ENCODE assay signal across 1 cellular context in genomic region chr2:28390241-28390856, GRCh38.
TF ChIP-seq lines count a peak whose summit lies in the region.

No MANE protein-coding gene starts in this region.

TF ChIP-seq in HepG2, 621 proteins besides CTCF, POLR2A, EP300 and RAD21 (continued from another document and continues in another):
- TF ChIP-seq ZNF318 (CRISPR knock-in tag; IDR thresholded peaks at IDR 0.05) = no peak
- TF ChIP-seq MED8 (CRISPR knock-in tag; IDR thresholded peaks at IDR 0.05; ENCODE audit: insufficient replicate concordance) = peak; percentile 43
- no peak for TF ChIP-seq STAT6 (CRISPR knock-in tag; IDR thresholded peaks at IDR 0.05; ENCODE audit: borderline replicate concordance)
- no peak for TF ChIP-seq ZNF232 (CRISPR knock-in tag; IDR thresholded peaks at IDR 0.05; ENCODE audit: borderline replicate concordance)
- TF ChIP-seq FOXK1 (CRISPR knock-in tag; IDR thresholded peaks at IDR 0.05; ENCODE audit: borderline replicate concordance, low read depth) = no peak; the same call in 1 of the 2 replicates
- TF ChIP-seq ZNF552 (CRISPR knock-in tag; IDR thresholded peaks at IDR 0.05; ENCODE audit: borderline replicate concordance) = no peak
- no peak for TF ChIP-seq NR2C2 (CRISPR knock-in tag; IDR thresholded peaks at IDR 0.05; ENCODE audit: borderline replicate concordance)
- TF ChIP-seq SPEN (CRISPR knock-in tag; IDR thresholded peaks at IDR 0.05; ENCODE audit: low read depth) = peak; percentile 47; the same call in 1 of the 2 replicates
- no peak for TF ChIP-seq HHEX (CRISPR knock-in tag; IDR thresholded peaks at IDR 0.05)
- TF ChIP-seq ZNF644 (CRISPR knock-in tag; IDR thresholded peaks at IDR 0.05; ENCODE audit: low read depth) = no peak
- TF ChIP-seq ZNF362 (CRISPR knock-in tag; IDR thresholded peaks at IDR 0.05; ENCODE audit: borderline replicate concordance) = no peak
- no peak for TF ChIP-seq ZNF34 (CRISPR knock-in tag; IDR thresholded peaks at IDR 0.05; ENCODE audit: borderline replicate concordance)
- TF ChIP-seq ZNF775 (CRISPR knock-in tag; IDR thresholded peaks at IDR 0.05; ENCODE audit: borderline replicate concordance) = no peak
- TF ChIP-seq TRAFD1 (CRISPR knock-in tag; IDR thresholded peaks at IDR 0.05; ENCODE audit: borderline replicate concordance) = 0 out of 2 replicates have a peak, but pooled peaks have one; percentile 11
- 0 out of 2 replicates have a peak, but pooled peaks have one; percentile 28 for TF ChIP-seq ATAD3A (CRISPR knock-in tag; IDR thresholded peaks at IDR 0.05)
- TF ChIP-seq SIX4 (CRISPR knock-in tag; IDR thresholded peaks at IDR 0.05) = 0 out of 2 replicates have a peak, but pooled peaks have one; percentile 36
- no peak for TF ChIP-seq WIZ (CRISPR knock-in tag; IDR thresholded peaks at IDR 0.05)
- TF ChIP-seq GLI4 (CRISPR knock-in tag; IDR thresholded peaks at IDR 0.05; ENCODE audit: borderline replicate concordance) = no peak
- no peak for TF ChIP-seq ZNF18 (CRISPR knock-in tag; IDR thresholded peaks at IDR 0.05; ENCODE audit: insufficient replicate concordance)
- TF ChIP-seq ZNF737 (CRISPR knock-in tag; IDR thresholded peaks at IDR 0.05; ENCODE audit: borderline replicate concordance) = no peak
- no peak; the same call in 1 of the 2 replicates for TF ChIP-seq ZNF142 (CRISPR knock-in tag; IDR thresholded peaks at IDR 0.05)
- TF ChIP-seq ZNF710 (CRISPR knock-in tag; IDR thresholded peaks at IDR 0.05; ENCODE audit: borderline replicate concordance) = peak; percentile 63; the same call in 1 of the 2 replicates
- TF ChIP-seq GZF1 (CRISPR knock-in tag; IDR thresholded peaks at IDR 0.05) = no peak
- peak; percentile 57; the same call in 1 of the 2 replicates for TF ChIP-seq SRY (CRISPR knock-in tag; IDR thresholded peaks at IDR 0.05)
- TF ChIP-seq MED1 (CRISPR knock-in tag; IDR thresholded peaks at IDR 0.05) = no peak
- TF ChIP-seq ZBTB38 (CRISPR knock-in tag; IDR thresholded peaks at IDR 0.05) = peak; percentile 15; the same call in 1 of the 2 replicates
- TF ChIP-seq E2F5 (CRISPR knock-in tag; conservative IDR thresholded peaks at IDR 0.05) = 0 out of 2 replicates have a peak, but pooled peaks have one; percentile 0
- no peak for TF ChIP-seq SNRNP70 (IDR thresholded peaks at IDR 0.05; ENCODE audit: low read depth, low read length)
- TF ChIP-seq SIN3B (IDR thresholded peaks at IDR 0.05; ENCODE audit: low read length) = no peak
- no peak for TF ChIP-seq PITX1 (CRISPR knock-in tag; IDR thresholded peaks at IDR 0.05)
